ENCODE assay signal across 7 cellular contexts in the genomic region with DNA sequence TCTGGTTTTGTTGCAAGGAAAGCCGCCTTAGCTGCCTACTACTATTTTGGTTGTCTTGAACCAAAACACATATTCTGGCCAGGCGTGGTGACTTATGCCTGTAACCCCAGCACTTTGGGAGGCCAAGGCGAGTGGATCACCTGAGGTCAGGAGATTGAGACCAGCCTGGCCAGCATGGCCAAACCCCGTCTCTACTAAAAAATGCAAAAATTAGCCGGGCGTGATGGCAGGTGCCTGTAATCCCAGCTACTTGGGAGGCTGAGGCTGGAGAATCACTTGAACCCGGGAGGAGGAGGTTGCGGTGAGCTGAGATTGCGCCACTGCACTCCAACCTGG.
DNase-seq lines count a peak whose midpoint lies in the region; ATAC-seq and TF ChIP-seq lines count a peak whose summit lies in the region.
"Not testable (repeated sequence)": the region's sequence is repeated elsewhere in the genome, so short reads cannot be mapped to it uniquely, and the experiment has no call there.

No MANE protein-coding gene starts in this region.

- not testable (repeated sequence) for H2BK12ac ChIP-seq in trophoblast cell (ENCODE audit: low read length)

- peaks cover 66% of the 10 kb centered on the region for H3K4me1 ChIP-seq in BLaER1
- peaks cover 24% of the 10 kb centered on the region for H3K4me1 ChIP-seq in DOHH2 (ENCODE audit: control insufficient read depth, low read length)
- peaks cover 27% of the 10 kb centered on the region for H3K4me1 ChIP-seq in PC-3 (ENCODE audit: insufficient read depth, low read length)
- H3K4me1 ChIP-seq in breast epithelium, uterus: not testable (repeated sequence)
- H3K4me1 ChIP-seq in gastroesophageal sphincter, result peaks cover 2 to 62% (median 12%) of the 10 kb centered on the region in 3 donors
- H3K4me1 ChIP-seq in trophoblast cell (ENCODE audit: control insufficient read depth in 1 of 2, insufficient read depth in 2 of 2, low read length in 2 of 2), result peaks cover 7 to 16% of the 10 kb centered on the region in 2 experiments

- not testable (repeated sequence) for H3K9me2 ChIP-seq in DOHH2 (replicated peaks; ENCODE audit: control insufficient read depth, low read length); PC-3 (replicated peaks; ENCODE audit: low read length)

- H3K23ac ChIP-seq in trophoblast cell (ENCODE audit: low read length), result not testable (repeated sequence)

- TF ChIP-seq EP300 in gastroesophageal sphincter (IDR thresholded peaks at IDR 0.05), result not testable (repeated sequence)

- not testable (repeated sequence) for H3K9me3 ChIP-seq in BLaER1; DOHH2 (ENCODE audit: control insufficient read depth, insufficient read depth, low read length); PC-3 (ENCODE audit: low read length); breast epithelium; gastroesophageal sphincter; trophoblast cell (ENCODE audit: insufficient read depth, low read depth, low read length); uterus

- POLR2A ChIA-PET in PC-3 (lab: Charles Lee; ENCODE audit: unreplicated experiment), result not testable (repeated sequence)

- not testable (repeated sequence) for H2BK120ac ChIP-seq in trophoblast cell (ENCODE audit: insufficient read depth, low read length, poor library complexity)

- not testable (repeated sequence) for H4K12ac ChIP-seq in trophoblast cell (ENCODE audit: low read depth, low read length)

- BruUV-seq in PC-3 (replicated peaks; lab: Mats Ljungman, UMichigan), result not testable (repeated sequence)

- not testable (repeated sequence) for TF ChIP-seq CTCF in DOHH2 (IDR thresholded peaks at IDR 0.05; ENCODE audit: low read depth, low read length, poor library complexity, severe bottlenecking); PC-3 (conservative IDR thresholded peaks at IDR 0.05; ENCODE audit: low read depth, low read length); breast epithelium (IDR thresholded peaks at IDR 0.05); gastroesophageal sphincter (IDR thresholded peaks at IDR 0.05); uterus (IDR thresholded peaks at IDR 0.05)

- not testable (repeated sequence) for DNase-seq in PC-3; breast epithelium (ENCODE audit: low spot score in 2 of 2); uterus
- DNase-seq in trophoblast cell, result peak; percentile 52 to 71

- not testable (repeated sequence) for ATAC-seq in PC-3, gastroesophageal sphincter

- H3K36me3 ChIP-seq in BLaER1; DOHH2 (ENCODE audit: control insufficient read depth, low read length); PC-3 (ENCODE audit: low read depth, low read length); breast epithelium; gastroesophageal sphincter; trophoblast cell (ENCODE audit: control insufficient read depth in 1 of 2, insufficient read depth in 2 of 2, low read length in 2 of 2); uterus: not testable (repeated sequence)

- not testable (repeated sequence) for H3K4ac ChIP-seq in trophoblast cell (ENCODE audit: low read depth, low read length)

- not testable (repeated sequence) for H2AK5ac ChIP-seq in trophoblast cell (ENCODE audit: low read length)

- peaks cover 25% of the 10 kb centered on the region for H3K27me3 ChIP-seq in BLaER1
- H3K27me3 ChIP-seq in DOHH2 (ENCODE audit: control insufficient read depth, low read length); PC-3 (ENCODE audit: low read length); breast epithelium; gastroesophageal sphincter; trophoblast cell (ENCODE audit: insufficient read depth, low read length); uterus: not testable (repeated sequence)

- not testable (repeated sequence) for H3F3A ChIP-seq in DOHH2 (ENCODE audit: control insufficient read depth, insufficient read depth); PC-3 (ENCODE audit: low read length, unreplicated experiment)

- H3K9ac ChIP-seq in BLaER1; PC-3 (ENCODE audit: low read length); trophoblast cell (ENCODE audit: low read length): not testable (repeated sequence)

- TF ChIP-seq POLR2A in breast epithelium (IDR thresholded peaks at IDR 0.05); gastroesophageal sphincter (IDR thresholded peaks at IDR 0.05); uterus (IDR thresholded peaks at IDR 0.05): not testable (repeated sequence)

- H3K4me2 ChIP-seq in BLaER1 (peak overlapping the region; percentile 86), DOHH2 (ENCODE audit: low read length) (peak overlapping the region; percentile 74), PC-3 (ENCODE audit: low read length) (peak overlapping the region; percentile 51)
- not testable (repeated sequence) for H3K4me2 ChIP-seq in trophoblast cell (ENCODE audit: low read length)

- not testable (repeated sequence) for H3K18ac ChIP-seq in trophoblast cell (ENCODE audit: low read length)

- not testable (repeated sequence) for H4K91ac ChIP-seq in trophoblast cell (ENCODE audit: low read depth, low read length)

- not testable (repeated sequence) for H3K79me2 ChIP-seq in DOHH2 (ENCODE audit: control insufficient read depth, low read length); PC-3 (ENCODE audit: low read length); trophoblast cell (ENCODE audit: control insufficient read depth, insufficient read depth, low read length, poor library complexity)

- H3K14ac ChIP-seq in trophoblast cell (ENCODE audit: low read length), result not testable (repeated sequence)

- not testable (repeated sequence) for H3K4me3 ChIP-seq in BLaER1; DOHH2 (ENCODE audit: low read length); PC-3 (ENCODE audit: low read length); breast epithelium; gastroesophageal sphincter; trophoblast cell (ENCODE audit: low read depth, low read length); uterus

- not testable (repeated sequence) for H3K27ac ChIP-seq in BLaER1; DOHH2 (ENCODE audit: low read depth, low read length); trophoblast cell (ENCODE audit: low read depth, low read length)
- peak overlapping the region; percentile 56 for H3K27ac ChIP-seq in PC-3 (ENCODE audit: low read length)
- H3K27ac ChIP-seq in breast epithelium, result peak overlapping the region; percentile 42 to 45
- H3K27ac ChIP-seq in gastroesophageal sphincter, result peak overlapping the region in 3 of 4 donors; percentile 22 to 67 (median 60)
- peak overlapping the region; percentile 37 to 54 for H3K27ac ChIP-seq in uterus

- peaks cover 61% of the 10 kb centered on the region for H4K20me1 ChIP-seq in BLaER1
- H4K20me1 ChIP-seq in DOHH2 (ENCODE audit: control insufficient read depth, insufficient read depth, low read depth, low read length); PC-3 (ENCODE audit: low read length): not testable (repeated sequence)

- intact Hi-C loops in PC-3 (cut with micrococcal nuclease), result loop anchor here (10.0 kb wide), 1 partner anchor 117 kb away; no protein-coding TSS in a partner anchor
- intact Hi-C loops in breast epithelium (cut with DNase I; ENCODE audit: low total_unique reads); uterus (cut with DNase I; ENCODE audit: low total_unique reads): not testable (repeated sequence)

- CTCF ChIA-PET in PC-3 (lab: Charles Lee), result interaction anchor here (0.7 kb wide), 1 partner anchor 18 kb away, joined by 3 read pairs; no protein-coding TSS in a partner anchor

- not testable (repeated sequence) for H3K79me1 ChIP-seq in trophoblast cell (ENCODE audit: low read length)

- H4K8ac ChIP-seq in trophoblast cell (ENCODE audit: low read depth, low read length), result not testable (repeated sequence)

- H2BK5ac ChIP-seq in trophoblast cell (ENCODE audit: low read depth, low read length, poor library complexity), result not testable (repeated sequence)

- H2AFZ ChIP-seq in PC-3 (ENCODE audit: low read length); trophoblast cell (ENCODE audit: insufficient read depth, low read length, poor library complexity): not testable (repeated sequence)

- 91 to 95% methylated on average over 4 to 8 of the region's 9 CpGs for WGBS in gastroesophageal sphincter (ENCODE audit: low coverage in 1 of 2), 2 donors
- WGBS in trophoblast cell (ENCODE audit: extremely low coverage, insufficient coverage, insufficient read length), result no CpG with 5 or more reads among the region's 9 CpGs
